11 cellular contexts compared by ENCODE assay signal in the genomic region with DNA sequence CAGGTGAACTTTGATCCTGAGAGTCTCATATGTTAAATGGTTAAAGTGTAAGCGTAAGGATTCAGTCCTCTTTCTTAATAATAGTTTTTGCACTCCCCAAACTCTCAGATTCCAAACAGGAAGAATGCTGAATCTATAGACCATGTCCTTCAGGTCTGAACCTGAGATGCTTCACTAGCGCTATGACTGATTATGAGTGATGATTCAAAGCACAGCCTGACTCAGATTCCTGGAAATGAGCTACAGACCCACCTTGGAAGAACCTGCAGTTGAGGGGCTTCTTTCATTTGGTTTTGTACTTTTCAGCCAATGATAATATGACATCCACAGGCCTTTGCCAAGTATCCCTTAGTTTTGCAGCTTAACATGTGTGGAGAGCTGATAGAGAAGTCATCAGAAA. TPM values are rescaled to one million over a fixed set of nuclear protein-coding genes. Genes with fewer than 3 reads are reported as not detected.
A peak's percentile ranks its signal among the peaks of the same experiment; 100 is the strongest.
DNase-seq lines count a peak whose midpoint lies in the region; ATAC-seq, FAIRE-seq and TF ChIP-seq lines count a peak whose summit lies in the region.
"Had no signal": no experiment of that assay in that cellular context is flagged by ENCODE, and none has a peak within 500 bp of the region (broad histone marks: within the 10 kb centered on the region; RNA-seq: fewer than 3 reads in every experiment).

No MANE protein-coding gene starts in this region.

- no peaks in the 10 kb centered on the region for H3K9me3 Mint-ChIP-seq in progenitor cell of endocrine pancreas (ENCODE audit: low read depth)

- peak overlapping the region; percentile 94 for H3K4me3 Mint-ChIP-seq in progenitor cell of endocrine pancreas (ENCODE audit: low read depth)
- no peak overlapping the region for H3K4me3 Mint-ChIP-seq in T-helper 17 cell
- H3K4me3 Mint-ChIP-seq: CD14-positive monocyte; dendritic cell treated with granulocyte-macrophage colony-stimulating factor and Interleukin-4, amounts not matched to agents 40 ng/mL and 50 ng/mL, for 4 days had no signal

- H3K36me3 Mint-ChIP-seq in progenitor cell of endocrine pancreas (ENCODE audit: insufficient read depth) = no peaks in the 10 kb centered on the region
- no peaks in the 10 kb centered on the region for H3K36me3 Mint-ChIP-seq in T-helper 17 cell (ENCODE audit: low read depth)
- H3K36me3 Mint-ChIP-seq: CD14-positive monocyte had no signal

- H3K4me1 Mint-ChIP-seq in progenitor cell of endocrine pancreas (ENCODE audit: low read depth) (peaks cover 35% of the 10 kb centered on the region), T-helper 17 cell (no peaks in the 10 kb centered on the region)
- H3K4me1 Mint-ChIP-seq: CD14-positive monocyte had no signal

- no peak overlapping the region for H3K27ac Mint-ChIP-seq in progenitor cell of endocrine pancreas
- no peak overlapping the region for H3K27ac Mint-ChIP-seq in T-helper 17 cell
- H3K27ac Mint-ChIP-seq: CD14-positive monocyte; dendritic cell treated with granulocyte-macrophage colony-stimulating factor and Interleukin-4, amounts not matched to agents 40 ng/mL and 50 ng/mL, for 4 days had no signal

- TF ChIP-seq CTCF in WI38 (IDR thresholded peaks at IDR 0.05; ENCODE audit: low read depth, low read length) = no peak
- TF ChIP-seq CTCF in foreskin fibroblast (IDR thresholded peaks at IDR 0.05; ENCODE audit: low read depth, low read length) = no peak
- TF ChIP-seq CTCF in progenitor cell of endocrine pancreas (IDR thresholded peaks at IDR 0.05; ENCODE audit: unreplicated experiment) = no peak

- peak; percentile 27 for DNase-seq in EH (ENCODE audit: low read depth)
- peak in 1 of 2 donors; percentile 47 for DNase-seq in foreskin fibroblast
- DNase-seq in progenitor cell of endocrine pancreas (ENCODE audit: low spot score, unreplicated experiment) = no peak
- DNase-seq in T-helper 17 cell = no peak
- no peak for DNase-seq in frontal cortex (ENCODE audit: low spot score in 2 of 2)
- DNase-seq in activated CD4-positive, alpha-beta T cell treated with anti-CD3 and anti-CD28 coated beads for 48 hours = no peak
- DNase-seq in NCI-H2227 (lab: John Stamatoyannopoulos, UW; ENCODE audit: unreplicated experiment) = no peak
- DNase-seq: GOT3 had no signal

- H3K27me3 Mint-ChIP-seq in progenitor cell of endocrine pancreas (peaks cover 12% of the 10 kb centered on the region), T-helper 17 cell (peaks cover 39% of the 10 kb centered on the region)

- H3K4me3 ChIP-seq in WI38 (ENCODE audit: low read depth, low read length) (peak overlapping the region; percentile 66), foreskin fibroblast (ENCODE audit: low read depth in 1 of 2, low read length in 2 of 2) (peak overlapping the region; percentile 58 to 63)

- no peak for FAIRE-seq in frontal cortex (lab: Jason Lieb, UNC)

- no peak for ATAC-seq in T-helper 17 cell

- no peaks in the 10 kb centered on the region for H3K9me3 ChIP-seq in T-helper 17 cell (ENCODE audit: control insufficient read depth, low read length, poor library complexity, severe bottlenecking)

RNA-seq across cellular contexts. Expression of gene EDNRA, which starts 1.4 kb away (rescaled TPM):
- total RNA-seq in progenitor cell of endocrine pancreas (12.2 and 13.3 TPM in 2 replicates), T-helper 17 cell (not detected), frontal cortex (9.4 TPM)

Comparison
In these comparisons a context has a peak if more than half of its experiments do, and no peak if none do; other contexts are left out.
1. RNA of gene EDNRA, which starts 1.4 kb away (total RNA-seq): 12.2 to 13.3 TPM in progenitor cell of endocrine pancreas and 9.4 TPM in frontal cortex (single experiment); not detected in T-helper 17 cell; every median in the first group is over 10 times any median in the second.